In the genomic region with DNA sequence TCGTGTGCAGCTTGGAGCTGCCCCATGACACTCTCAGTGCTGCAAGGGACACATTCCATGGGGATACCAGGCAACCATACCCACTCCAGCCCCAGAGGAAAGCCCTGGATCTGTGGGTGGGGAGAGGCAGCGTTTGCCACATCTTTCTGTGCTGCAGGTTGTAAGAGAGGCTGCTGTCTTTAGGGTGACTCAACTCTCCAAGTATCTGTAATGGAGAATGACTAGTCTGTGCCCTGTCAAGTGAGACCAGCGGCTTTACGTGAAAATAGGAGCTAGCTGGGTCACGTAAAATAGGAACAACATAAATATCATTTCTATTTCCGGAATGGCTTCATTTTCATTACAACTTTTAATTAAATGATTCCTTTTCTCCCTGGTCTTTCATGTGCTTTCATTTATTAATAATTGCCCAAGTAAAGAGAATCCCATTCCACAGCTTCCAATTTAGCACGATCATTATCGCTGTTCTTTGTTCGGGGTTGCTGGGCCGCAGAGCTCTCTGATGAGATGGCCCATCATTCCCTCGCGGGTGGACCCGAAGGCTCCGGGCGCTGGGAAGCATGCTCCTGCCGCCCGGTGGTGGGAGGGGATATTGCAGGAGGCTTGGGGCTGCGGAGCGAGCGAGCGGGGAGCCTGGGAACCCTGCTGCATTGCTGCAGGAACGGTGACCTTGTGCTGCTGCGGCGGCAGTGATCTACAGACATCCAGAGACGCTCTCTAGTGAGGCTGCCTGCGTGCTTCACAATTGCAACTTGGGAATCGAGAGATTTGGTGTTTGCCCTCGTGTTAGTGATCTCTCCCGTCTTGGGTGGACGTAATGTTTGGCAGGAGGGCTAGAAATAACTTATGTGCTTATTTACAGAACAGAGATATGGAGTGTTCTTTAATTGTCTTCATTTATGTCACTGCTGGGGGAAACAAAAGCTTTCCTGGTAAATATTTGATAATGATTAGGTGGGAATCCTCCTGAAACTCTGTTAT, we compare ENCODE assay signal across 8 cellular contexts. TPM values are rescaled to one million over a fixed set of nuclear protein-coding genes. Genes with fewer than 3 reads are reported as not detected.
DNase-seq lines count a peak whose midpoint lies in the region; ATAC-seq and TF ChIP-seq lines count a peak whose summit lies in the region.

No MANE protein-coding gene starts in this region.

- H3K36me3 ChIP-seq in endodermal cell (ENCODE audit: control insufficient read depth, insufficient read depth, low read length) (no peaks in the 10 kb centered on the region), mucosa of descending colon (ENCODE audit: low read depth) (no peaks in the 10 kb centered on the region)

- WGBS in endodermal cell (ENCODE audit: insufficient coverage in 1 of 2, insufficient read length in 1 of 2), 2 experiments, result 17 to 38% methylated on average over 8 to 30 of the region's 30 CpGs

- H3K4me3 Mint-ChIP-seq in Calu3 (ENCODE audit: low read depth, unreplicated experiment), result peak overlapping the region; percentile 48
- H3K4me3 Mint-ChIP-seq in activated CD8-positive, alpha-beta T cell treated with anti-CD3 and anti-CD28 coated beads, Interleukin-2, amount 10 ng/mL, durations not matched to agents 7 days and 5 days, result peak overlapping the region; percentile 56
- H3K4me3 Mint-ChIP-seq in endodermal cell, result peak overlapping the region; percentile 11
- H3K4me3 Mint-ChIP-seq in stimulated activated naive B cell treated with anti-CD40 and anti-IgM and Interleukin-4, amounts not matched to agents 10 μg/mL and 1 μg/mL and 100 μg/mL, for 72 hours, result peak overlapping the region; percentile 65 to 75

- H3K27me3 ChIP-seq in endodermal cell (ENCODE audit: control insufficient read depth, insufficient read depth, low read length, poor library complexity, severe bottlenecking), result peaks cover 45% of the 10 kb centered on the region

- H3K4me1 Mint-ChIP-seq in Calu3 (ENCODE audit: low read depth, unreplicated experiment) (peaks cover 10% of the 10 kb centered on the region), endodermal cell (peaks cover 27% of the 10 kb centered on the region)
- H3K4me1 Mint-ChIP-seq in activated CD8-positive, alpha-beta T cell treated with anti-CD3 and anti-CD28 coated beads, Interleukin-2, amount 10 ng/mL, durations not matched to agents 7 days and 5 days (ENCODE audit: low read depth), result peaks cover 10% of the 10 kb centered on the region
- H3K4me1 Mint-ChIP-seq in stimulated activated naive B cell treated with anti-CD40 and anti-IgM and Interleukin-4, amounts not matched to agents 10 μg/mL and 1 μg/mL and 100 μg/mL, for 72 hours, result peaks cover 6 to 8% of the 10 kb centered on the region in 2 donors

- ATAC-seq in HG03571 (IDR thresholded peaks at IDR 0.05; ENCODE audit: unreplicated experiment), result peak; percentile 98
- ATAC-seq in activated CD8-positive, alpha-beta T cell treated with anti-CD3 and anti-CD28 coated beads, Interleukin-2, amount 10 ng/mL, durations not matched to agents 7 days and 5 days, result peak; percentile 85
- peak; percentile 94 for ATAC-seq in mucosa of descending colon
- ATAC-seq in stimulated activated naive B cell treated with anti-CD40 and anti-IgM and Interleukin-4, amounts not matched to agents 10 μg/mL and 1 μg/mL and 100 μg/mL, for 72 hours (replicated peaks), result peak; percentile 75 to 82

- peaks cover 97% of the 10 kb centered on the region for H3K27me3 Mint-ChIP-seq in Calu3 (ENCODE audit: unreplicated experiment)
- peaks cover 54% of the 10 kb centered on the region for H3K27me3 Mint-ChIP-seq in activated CD8-positive, alpha-beta T cell treated with anti-CD3 and anti-CD28 coated beads, Interleukin-2, amount 10 ng/mL, durations not matched to agents 7 days and 5 days (ENCODE audit: low read depth)
- H3K27me3 Mint-ChIP-seq in endodermal cell (ENCODE audit: insufficient read depth), result peaks cover 31% of the 10 kb centered on the region
- H3K27me3 Mint-ChIP-seq in stimulated activated naive B cell treated with anti-CD40 and anti-IgM and Interleukin-4, amounts not matched to agents 10 μg/mL and 1 μg/mL and 100 μg/mL, for 72 hours, result peaks cover 58 to 81% of the 10 kb centered on the region in 2 donors

- H3K9me3 ChIP-seq in endodermal cell (ENCODE audit: control insufficient read depth, low read length), result no peaks in the 10 kb centered on the region
- H3K9me3 ChIP-seq in mucosa of descending colon, result no peaks in the 10 kb centered on the region

- H3K4me3 ChIP-seq in endodermal cell (ENCODE audit: low read length) (peak overlapping the region; percentile 24), mucosa of descending colon (no peak overlapping the region)

- no peak overlapping the region for H3K27ac ChIP-seq in endodermal cell (ENCODE audit: low read depth, low read length)

- H3K36me3 Mint-ChIP-seq in Calu3 (ENCODE audit: insufficient read depth, unreplicated experiment) (no peaks in the 10 kb centered on the region), endodermal cell (ENCODE audit: low read depth) (no peaks in the 10 kb centered on the region)
- no peaks in the 10 kb centered on the region for H3K36me3 Mint-ChIP-seq in activated CD8-positive, alpha-beta T cell treated with anti-CD3 and anti-CD28 coated beads, Interleukin-2, amount 10 ng/mL, durations not matched to agents 7 days and 5 days (ENCODE audit: low read depth)
- H3K36me3 Mint-ChIP-seq in stimulated activated naive B cell treated with anti-CD40 and anti-IgM and Interleukin-4, amounts not matched to agents 10 μg/mL and 1 μg/mL and 100 μg/mL, for 72 hours, result no peaks in the 10 kb centered on the region

- no peak overlapping the region for H3K9ac ChIP-seq in endodermal cell (ENCODE audit: extremely low read depth, low read length, poor library complexity, severe bottlenecking)

- TF ChIP-seq CTCF in Calu3 (IDR thresholded peaks at IDR 0.05; ENCODE audit: unreplicated experiment) (peak; percentile 93), GM20000 (IDR thresholded peaks at IDR 0.05; ENCODE audit: extremely low read depth, missing control alignments) (peak; percentile 94), endodermal cell (conservative IDR thresholded peaks at IDR 0.05) (peak; percentile 99), mucosa of descending colon (IDR thresholded peaks at IDR 0.05) (peak; percentile 89)

- H3K4me1 ChIP-seq in endodermal cell (ENCODE audit: control insufficient read depth, insufficient read depth, low read length) (peaks cover 6% of the 10 kb centered on the region), mucosa of descending colon (ENCODE audit: low read depth) (no peaks in the 10 kb centered on the region)

- no peaks in the 10 kb centered on the region for H3K9me3 Mint-ChIP-seq in Calu3 (ENCODE audit: low read depth, unreplicated experiment)
- H3K9me3 Mint-ChIP-seq in activated CD8-positive, alpha-beta T cell treated with anti-CD3 and anti-CD28 coated beads, Interleukin-2, amount 10 ng/mL, durations not matched to agents 7 days and 5 days (ENCODE audit: insufficient read depth), result no peaks in the 10 kb centered on the region
- H3K9me3 Mint-ChIP-seq in endodermal cell, result no peaks in the 10 kb centered on the region
- no peaks in the 10 kb centered on the region for H3K9me3 Mint-ChIP-seq in stimulated activated naive B cell treated with anti-CD40 and anti-IgM and Interleukin-4, amounts not matched to agents 10 μg/mL and 1 μg/mL and 100 μg/mL, for 72 hours

- POLR2A ChIA-PET in activated CD8-positive, alpha-beta T cell treated with anti-CD3 and anti-CD28 coated beads, Interleukin-2, amount 10 ng/mL, durations not matched to agents 7 days and 5 days (lab: Charles Lee), result interaction anchor here (0.6 kb wide), 1 partner anchor 1084 kb away, joined by 3 read pairs; no protein-coding TSS in a partner anchor

- CTCF ChIA-PET in Calu3 (lab: Charles Lee), result interaction anchor here (0.5 to 1.5 kb wide), 8 partner anchors 9 to 1543 kb away, joined by 3 to 11 read pairs (median 4); a partner anchor contains a TSS
- CTCF ChIA-PET in activated CD8-positive, alpha-beta T cell treated with anti-CD3 and anti-CD28 coated beads, Interleukin-2, amount 10 ng/mL, durations not matched to agents 7 days and 5 days (lab: Charles Lee), result interaction anchor here (0.6 to 3.2 kb wide), 13 partner anchors 10 to 482 kb away, joined by 3 to 24 read pairs (median 4); a partner anchor contains a TSS

- intact Hi-C loops in Calu3 (cut with micrococcal nuclease; ENCODE audit: unreplicated experiment), result loop anchor here (1.0 to 5.0 kb wide), 2 partner anchors 213 to 483 kb away; no protein-coding TSS in a partner anchor
- intact Hi-C loops in mucosa of descending colon (cut with DNase I, micrococcal nuclease), result no loop called here

- DNase-seq in Calu3 (peak; percentile 89), GM20000 (ENCODE audit: low spot score) (peak; percentile 82), NCI-H774 (lab: John Stamatoyannopoulos, UW) (peak; percentile 85), endodermal cell (peak; percentile 98), mucosa of descending colon (peak; percentile 64 to 81 (median 73))
- DNase-seq in activated CD8-positive, alpha-beta T cell treated with anti-CD3 and anti-CD28 coated beads, Interleukin-2, amount 10 ng/mL, durations not matched to agents 7 days and 5 days, result peak; percentile 70
- DNase-seq in stimulated activated naive B cell treated with anti-CD40 and anti-IgM and Interleukin-4, amounts not matched to agents 10 μg/mL and 1 μg/mL and 100 μg/mL, for 72 hours, result peak; percentile 44

- H3K27ac Mint-ChIP-seq in Calu3 (ENCODE audit: unreplicated experiment) (no peak overlapping the region), endodermal cell (no peak overlapping the region)
- H3K27ac Mint-ChIP-seq in activated CD8-positive, alpha-beta T cell treated with anti-CD3 and anti-CD28 coated beads, Interleukin-2, amount 10 ng/mL, durations not matched to agents 7 days and 5 days, result no peak overlapping the region
- no peak overlapping the region for H3K27ac Mint-ChIP-seq in stimulated activated naive B cell treated with anti-CD40 and anti-IgM and Interleukin-4, amounts not matched to agents 10 μg/mL and 1 μg/mL and 100 μg/mL, for 72 hours

- BruUV-seq in Calu3 (replicated peaks; lab: Mats Ljungman, UMichigan), result no TSS peak

RNA-seq across cellular contexts. Expression of a gene that starts 10.6 kb away (rescaled TPM):
- total RNA-seq in Calu3 (2022), result not detected in 2 replicates
- total RNA-seq in activated CD8-positive, alpha-beta T cell treated with anti-CD3 and anti-CD28 coated beads, Interleukin-2, amount 10 ng/mL, durations not matched to agents 7 days and 5 days, result not detected
- not detected for total RNA-seq in endodermal cell
- polyA plus RNA-seq in endodermal cell (2013, experiment 1 of 2), result 1.1 TPM
- 0.91 TPM for polyA plus RNA-seq in endodermal cell (2013, experiment 2 of 2)
- total RNA-seq in mucosa of descending colon, result not detected

RNA-seq across cellular contexts. Expression of a gene that starts 59.4 kb away (rescaled TPM):
- total RNA-seq in Calu3 (2022), result not detected in 2 replicates
- total RNA-seq in activated CD8-positive, alpha-beta T cell treated with anti-CD3 and anti-CD28 coated beads, Interleukin-2, amount 10 ng/mL, durations not matched to agents 7 days and 5 days, result not detected
- total RNA-seq in endodermal cell, result under 1 TPM; 0.09 to 0.11 TPM
- 1.6 TPM for polyA plus RNA-seq in endodermal cell (2013, experiment 1 of 2)
- 2.9 TPM for polyA plus RNA-seq in endodermal cell (2013, experiment 2 of 2)
- under 1 TPM; 0.20 to 0.73 (median 0.31) TPM for total RNA-seq in mucosa of descending colon

Comparison
In these comparisons a context has a peak if more than half of its experiments do, and no peak if none do; other contexts are left out.
1. DNase-seq: peak in every context shown above with its lines; median percentile 98 in endodermal cell; 89 in Calu3; 85 in NCI-H774; 82 in GM20000; 73 in mucosa of descending colon; 70 in activated CD8-positive, alpha-beta T cell treated with anti-CD3 and anti-CD28 coated beads, Interleukin-2, amount 10 ng/mL, durations not matched to agents 7 days and 5 days; 44 in stimulated activated naive B cell treated with anti-CD40 and anti-IgM and Interleukin-4, amounts not matched to agents 10 μg/mL and 1 μg/mL and 100 μg/mL, for 72 hours.
2. H3K4me3 Mint-ChIP-seq: peak in every context shown above with its lines; median percentile 70 in stimulated activated naive B cell treated with anti-CD40 and anti-IgM and Interleukin-4, amounts not matched to agents 10 μg/mL and 1 μg/mL and 100 μg/mL, for 72 hours; 56 in activated CD8-positive, alpha-beta T cell treated with anti-CD3 and anti-CD28 coated beads, Interleukin-2, amount 10 ng/mL, durations not matched to agents 7 days and 5 days; 48 in Calu3; 11 in endodermal cell.